ENCODE assay signal across 8 cellular contexts in the genomic region with DNA sequence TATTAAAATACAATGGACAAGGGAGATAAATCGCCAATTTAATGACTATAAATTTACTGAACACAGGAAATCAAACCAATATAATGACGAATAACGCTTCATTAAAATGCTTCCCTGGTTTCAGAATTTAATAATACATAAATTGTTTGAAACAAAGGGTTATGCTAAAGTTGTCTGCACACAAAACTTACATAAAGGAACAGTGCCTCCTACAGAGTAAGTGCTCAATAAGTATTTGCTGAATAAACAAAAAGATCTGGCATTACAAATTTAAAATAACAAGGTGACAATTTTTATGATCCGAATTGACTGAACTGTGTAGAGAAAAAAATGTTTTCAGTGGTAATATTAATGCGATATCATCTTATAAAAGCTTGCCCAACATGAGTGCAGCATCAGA.
DNase-seq lines count a peak whose midpoint lies in the region; ATAC-seq, FAIRE-seq and TF ChIP-seq lines count a peak whose summit lies in the region.

No MANE protein-coding gene starts in this region.

- H3K79me2 ChIP-seq in astrocyte (ENCODE audit: insufficient read depth, low read length) = peaks cover 36% of the 10 kb centered on the region

- DNase-seq in CD14-positive monocyte (ENCODE audit: low spot score) (no peak), astrocyte (ENCODE audit: low read depth) (peak; percentile 14), NCI-H345 (lab: John Stamatoyannopoulos, UW) (no peak), NCI-H82 treated with DMSO at 0.1 percent for 48 hours (lab: John Stamatoyannopoulos, UW; ENCODE audit: unreplicated experiment) (no peak), midbrain (lab: John Stamatoyannopoulos, UW) (no peak)

- H3K27me3 Mint-ChIP-seq in CD14-positive monocyte (ENCODE audit: low read depth in 3 of 3) (peaks cover 0 to 4% (median 1%) of the 10 kb centered on the region in 3 donors), astrocyte (ENCODE audit: low read depth, unreplicated experiment) (no peaks in the 10 kb centered on the region)

- H3K4me3 Mint-ChIP-seq in CD14-positive monocyte = peak overlapping the region; percentile 98 to 99
- peak overlapping the region; percentile 92 for H3K4me3 Mint-ChIP-seq in astrocyte (ENCODE audit: unreplicated experiment)

- WGBS in liver = 37% methylated on average over 5 of the region's 5 CpGs

- peaks cover 3% of the 10 kb centered on the region in 2 donors for H3K36me3 Mint-ChIP-seq in CD14-positive monocyte
- H3K36me3 Mint-ChIP-seq in astrocyte (ENCODE audit: low read depth, unreplicated experiment) = peaks cover 5% of the 10 kb centered on the region

- H3K36me3 ChIP-seq in HUES48 (ENCODE audit: control insufficient read depth, insufficient read depth, low read length) (no peaks in the 10 kb centered on the region), astrocyte (ENCODE audit: insufficient read depth, low read length) (no peaks in the 10 kb centered on the region), liver (ENCODE audit: control insufficient read depth in 4 of 4, insufficient read depth in 3 of 4, low read depth in 1 of 4, low read length in 3 of 4) (no peaks in the 10 kb centered on the region)

- no peaks in the 10 kb centered on the region for H3K9me3 ChIP-seq in HUES48 (ENCODE audit: control insufficient read depth, insufficient read depth, low read length)
- no peaks in the 10 kb centered on the region for H3K9me3 ChIP-seq in astrocyte (ENCODE audit: insufficient read depth, low read depth, low read length)
- no peaks in the 10 kb centered on the region for H3K9me3 ChIP-seq in liver (ENCODE audit: control insufficient read depth in 4 of 4, low read length in 3 of 4)

- H4K20me1 ChIP-seq in astrocyte (ENCODE audit: insufficient read depth, low read length) = peaks cover 19% of the 10 kb centered on the region

- peak overlapping the region; percentile 98 for H3K4me2 ChIP-seq in astrocyte (ENCODE audit: low read length)

- TF ChIP-seq CTCF in CD14-positive monocyte (IDR thresholded peaks at IDR 0.05) (peak; percentile 18), astrocyte (IDR thresholded peaks at IDR 0.05; ENCODE audit: insufficient read depth, low read depth, low read length) (peak; percentile 23), liver (IDR thresholded peaks at IDR 0.05; ENCODE audit: low read depth, low read length, missing input control) (peak; percentile 17)

- H3K27ac Mint-ChIP-seq in CD14-positive monocyte (peak overlapping the region in 2 of 7 donors; percentile 48 to 96), astrocyte (ENCODE audit: unreplicated experiment) (peak overlapping the region; percentile 93)

- H3K4me1 Mint-ChIP-seq in CD14-positive monocyte (peaks cover 24% of the 10 kb centered on the region), astrocyte (ENCODE audit: low read depth, unreplicated experiment) (peaks cover 19% of the 10 kb centered on the region)

- peak overlapping the region; percentile 69 for H2AFZ ChIP-seq in astrocyte (ENCODE audit: low read depth, low read length)

- FAIRE-seq in astrocyte (lab: Jason Lieb, UNC) = peak; percentile 80

- peak; percentile 13 to 49 for TF ChIP-seq RAD21 in liver (IDR thresholded peaks at IDR 0.05)

- H3K27me3 ChIP-seq in HUES48 (ENCODE audit: control insufficient read depth, insufficient read depth, low read length) = no peaks in the 10 kb centered on the region
- no peaks in the 10 kb centered on the region for H3K27me3 ChIP-seq in astrocyte (ENCODE audit: insufficient read depth, low read length)
- H3K27me3 ChIP-seq in liver (ENCODE audit: control insufficient read depth in 4 of 4, insufficient read depth in 4 of 4, low read length in 3 of 4) = no peaks in the 10 kb centered on the region

- H3K4me3 ChIP-seq in HUES48 (ENCODE audit: low read depth, low read length) (peak overlapping the region; percentile 85), astrocyte (ENCODE audit: insufficient read depth, low read depth, low read length) (peak overlapping the region; percentile 99), liver (ENCODE audit: low read depth in 1 of 3, low read length in 3 of 3) (peak overlapping the region; percentile 79 to 92 (median 83))

- H3K9ac ChIP-seq in HUES48 (ENCODE audit: low read depth, low read length) = no peak overlapping the region
- peak overlapping the region; percentile 98 for H3K9ac ChIP-seq in astrocyte (ENCODE audit: low read length)
- H3K9ac ChIP-seq in liver (ENCODE audit: low read depth in 1 of 2, low read length in 2 of 2) = peak overlapping the region; percentile 98

- H3K9me3 Mint-ChIP-seq in CD14-positive monocyte = peaks cover 0 to 4% (median 0%) of the 10 kb centered on the region in 7 donors
- H3K9me3 Mint-ChIP-seq in astrocyte (ENCODE audit: unreplicated experiment) = no peaks in the 10 kb centered on the region

- H3K4me1 ChIP-seq in HUES48 (ENCODE audit: control insufficient read depth, insufficient read depth, low read length) (peaks cover 9% of the 10 kb centered on the region), astrocyte (ENCODE audit: insufficient read depth, low read length) (peaks cover 14% of the 10 kb centered on the region), liver (ENCODE audit: control insufficient read depth in 4 of 4, insufficient read depth in 4 of 4, low read length in 3 of 4) (peaks cover 0 to 30% (median 16%) of the 10 kb centered on the region in 4 donors)

- H3K27ac ChIP-seq in HUES48 (ENCODE audit: low read depth, low read length) = peak overlapping the region; percentile 97
- peak overlapping the region; percentile 46 for H3K27ac ChIP-seq in astrocyte (ENCODE audit: low read depth, low read length)
- H3K27ac ChIP-seq in liver (ENCODE audit: low read depth in 1 of 2, low read length in 2 of 2) = peak overlapping the region; percentile 98 to 100

- ATAC-seq in GM18868 (IDR thresholded peaks at IDR 0.05; ENCODE audit: unreplicated experiment) = no peak

- intact Hi-C loops in CD14-positive monocyte (cut with micrococcal nuclease) = loop anchor here (10.0 kb wide), 3 partner anchors 90 to 370 kb away; a partner anchor contains a TSS

TF ChIP-seq in liver, 16 proteins besides CTCF, POLR2A, EP300 and RAD21:
- TF ChIP-seq, protein P1, sequence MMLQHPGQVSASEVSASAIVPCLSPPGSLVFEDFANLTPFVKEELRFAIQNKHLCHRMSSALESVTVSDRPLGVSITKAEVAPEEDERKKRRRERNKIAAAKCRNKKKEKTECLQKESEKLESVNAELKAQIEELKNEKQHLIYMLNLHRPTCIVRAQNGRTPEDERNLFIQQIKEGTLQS (IDR thresholded peaks at IDR 0.05) = no peak
- TF ChIP-seq, protein P2, sequence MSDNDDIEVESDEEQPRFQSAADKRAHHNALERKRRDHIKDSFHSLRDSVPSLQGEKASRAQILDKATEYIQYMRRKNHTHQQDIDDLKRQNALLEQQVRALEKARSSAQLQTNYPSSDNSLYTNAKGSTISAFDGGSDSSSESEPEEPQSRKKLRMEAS (IDR thresholded peaks at IDR 0.05) = no peak

Comparison
In these comparisons a context has a peak if more than half of its experiments do, and no peak if none do; other contexts are left out.
1. H3K27ac ChIP-seq: peak in every context shown above with its lines; median percentile 99 in liver; 97 in HUES48; 46 in astrocyte.